ENCODE assay signal across 8 cellular contexts in the genomic region with DNA sequence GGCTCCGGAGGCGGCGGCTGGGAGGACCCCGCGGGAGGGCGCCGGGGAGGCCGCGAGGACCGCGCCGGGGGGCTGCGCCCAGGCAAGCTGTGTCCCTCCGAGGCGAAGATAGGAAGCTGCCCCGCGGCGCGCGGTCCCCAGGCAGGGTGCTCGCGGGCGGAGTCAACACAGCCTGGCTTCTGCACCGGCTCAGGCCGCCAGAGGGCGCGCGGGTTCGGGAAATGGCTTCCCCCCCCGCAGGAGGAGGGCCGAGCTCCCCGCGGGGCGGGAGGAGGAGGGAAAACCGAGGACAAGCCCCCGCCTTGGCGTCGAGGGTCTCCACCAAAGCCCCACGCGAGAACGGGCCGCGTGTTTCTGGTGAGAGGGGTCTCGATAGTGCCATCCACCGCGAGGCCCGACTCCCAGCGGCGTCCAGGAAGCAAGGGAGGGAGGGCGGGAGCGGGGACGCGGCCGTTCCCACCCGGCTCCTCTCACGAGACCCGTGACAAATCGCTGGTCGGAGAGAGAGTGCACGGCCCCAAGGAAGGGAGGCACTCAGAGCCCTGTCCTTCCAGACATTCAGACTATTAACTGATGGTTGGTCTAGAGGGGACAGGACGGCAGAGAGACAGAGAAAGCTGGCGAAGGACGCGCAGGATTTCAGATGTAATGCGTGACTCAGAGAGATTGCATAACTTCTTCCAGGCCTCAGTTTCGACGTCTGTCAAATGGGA.
DNase-seq lines count a peak whose midpoint lies in the region; ATAC-seq and TF ChIP-seq lines count a peak whose summit lies in the region.

No MANE protein-coding gene starts in this region.

- H3K27ac Mint-ChIP-seq in CD8-positive, alpha-beta T cell = no peak overlapping the region

- H3K4me3 ChIP-seq in CD8-positive, alpha-beta T cell (ENCODE audit: low read depth, low read length) = peak overlapping the region; percentile 72
- H3K4me3 ChIP-seq in epithelial cell of proximal tubule (ENCODE audit: low read depth, low read length) (peak overlapping the region; percentile 63), mucosa of stomach (ENCODE audit: low read length) (peak overlapping the region; percentile 60)

- intact Hi-C loops in CD8-positive, alpha-beta T cell (cut with DNase I, micrococcal nuclease) = loop anchor here (1.0 to 5.0 kb wide), 11 partner anchors 65 to 1594 kb away; partner anchors contain the start of genes DNAJA2 (in 2 of the 2), NETO2 (in 1 of the 2), ORC6 (in 1 of the 2) and VPS35 (in 1 of the 2)

- DNase-seq in CD8-positive, alpha-beta T cell = peak; percentile 80 to 95 (median 88)
- peak; percentile 76 to 79 for DNase-seq in NOMO-1 (lab: John Stamatoyannopoulos, UW; ENCODE audit: unreplicated experiment in 2 of 2)
- DNase-seq in activated CD8-positive, alpha-beta memory T cell treated with anti-CD3 and anti-CD28 coated beads, Interleukin-2, amount 50 U/mL, for 4 hours = peak; percentile 93
- DNase-seq in epithelial cell of proximal tubule (ENCODE audit: low read depth) = no peak
- DNase-seq in stimulated activated CD8-positive, alpha-beta memory T cell treated with anti-CD3 and anti-CD28 coated beads, Interleukin-4, amount 100 ng/mL, for 4 hours (ENCODE audit: low read depth in 2 of 2, low spot score in 1 of 2) = peak; percentile 75 to 92

- H3K27me3 Mint-ChIP-seq in CD8-positive, alpha-beta T cell (ENCODE audit: low read depth) = peaks cover 3% of the 10 kb centered on the region

- H3K4me1 Mint-ChIP-seq in CD8-positive, alpha-beta T cell (ENCODE audit: low read depth) = peaks cover 5% of the 10 kb centered on the region

- CTCF ChIA-PET in CD8-positive, alpha-beta T cell (lab: Charles Lee) = interaction anchor here (0.6 to 2.6 kb wide), 29 partner anchors 9 to 1129 kb away, joined by 3 to 24 read pairs (median 4); partner anchors contain the start of gene DNAJA2

- H3K9me3 Mint-ChIP-seq in CD8-positive, alpha-beta T cell = no peaks in the 10 kb centered on the region

- ATAC-seq in CD8-positive, alpha-beta T cell = peak; percentile 98
- peak; percentile 85 for ATAC-seq in GM19324 (IDR thresholded peaks at IDR 0.05; ENCODE audit: low FRiP score, unreplicated experiment)
- peak; percentile 88 for ATAC-seq in HG03442 (IDR thresholded peaks at IDR 0.05; ENCODE audit: unreplicated experiment)

- POLR2A ChIA-PET in CD8-positive, alpha-beta T cell (lab: Charles Lee) = interaction anchor here (0.6 to 1.2 kb wide), 3 partner anchors 44 to 1129 kb away, joined by 3 to 10 read pairs (median 3); partner anchors contain the start of gene DNAJA2

- peak; percentile 88 for TF ChIP-seq CTCF in CD8-positive, alpha-beta T cell (IDR thresholded peaks at IDR 0.05)
- TF ChIP-seq CTCF in epithelial cell of proximal tubule (conservative IDR thresholded peaks at IDR 0.05; ENCODE audit: low read depth, low read length) = peak; percentile 82

- peak overlapping the region; percentile 79 for H3K4me3 Mint-ChIP-seq in CD8-positive, alpha-beta T cell

- no peaks in the 10 kb centered on the region for H3K9me3 ChIP-seq in CD8-positive, alpha-beta T cell (ENCODE audit: low read length)
- no peaks in the 10 kb centered on the region for H3K9me3 ChIP-seq in mucosa of stomach (ENCODE audit: control insufficient read depth, low read length)

- no peak overlapping the region for H3K27ac ChIP-seq in CD8-positive, alpha-beta T cell (ENCODE audit: low read depth, low read length)

- H3K36me3 ChIP-seq in CD8-positive, alpha-beta T cell (ENCODE audit: insufficient read depth, low read length) = no peaks in the 10 kb centered on the region
- no peaks in the 10 kb centered on the region for H3K36me3 ChIP-seq in mucosa of stomach (ENCODE audit: control insufficient read depth, insufficient read depth, low read length)

- no peaks in the 10 kb centered on the region for H3K27me3 ChIP-seq in CD8-positive, alpha-beta T cell (ENCODE audit: insufficient read depth, low read length)
- peaks cover 5% of the 10 kb centered on the region for H3K27me3 ChIP-seq in mucosa of stomach (ENCODE audit: control insufficient read depth, insufficient read depth, low read length)

- peaks cover 7% of the 10 kb centered on the region for H3K4me1 ChIP-seq in CD8-positive, alpha-beta T cell (ENCODE audit: insufficient read depth, low read length)
- H3K4me1 ChIP-seq in mucosa of stomach (ENCODE audit: control insufficient read depth, insufficient read depth, low read length) = no peaks in the 10 kb centered on the region

- H3K9ac ChIP-seq in mucosa of stomach (ENCODE audit: low read length) = peak overlapping the region; percentile 69

- no peaks in the 10 kb centered on the region for H3K36me3 Mint-ChIP-seq in CD8-positive, alpha-beta T cell
